In genomic region chr14:34610101-34610500, GRCh38 we compare ENCODE assay signal across 2 cellular contexts.
TF ChIP-seq lines count a peak whose summit lies in the region.

No MANE protein-coding gene starts in this region.

TF ChIP-seq in A549, 52 proteins besides CTCF, POLR2A, EP300 and RAD21 (continued from another document):
- no peak for TF ChIP-seq CHD4 (IDR thresholded peaks at IDR 0.05; ENCODE audit: borderline replicate concordance)
- no peak for TF ChIP-seq HMGXB4 (CRISPR knock-in tag; IDR thresholded peaks at IDR 0.05; ENCODE audit: borderline replicate concordance)
- no peak for TF ChIP-seq CEBPB (IDR thresholded peaks at IDR 0.05)
- TF ChIP-seq CBX2 (IDR thresholded peaks at IDR 0.05; ENCODE audit: borderline replicate concordance, low read depth): no peak
- TF ChIP-seq JUNB (IDR thresholded peaks at IDR 0.05): no peak
- no peak for TF ChIP-seq TFCP2L1 (CRISPR knock-in tag; IDR thresholded peaks at IDR 0.05)
- TF ChIP-seq HOXB5 (CRISPR knock-in tag; IDR thresholded peaks at IDR 0.05): no peak
- no peak for TF ChIP-seq CHD2 (IDR thresholded peaks at IDR 0.05; ENCODE audit: low read length, partially characterized antibody)
- no peak for TF ChIP-seq RFX5 (IDR thresholded peaks at IDR 0.05)
- no peak for TF ChIP-seq BCL3 (IDR thresholded peaks at IDR 0.05)
- TF ChIP-seq MAFK (IDR thresholded peaks at IDR 0.05; ENCODE audit: partially characterized antibody): no peak
- no peak for TF ChIP-seq MAZ (IDR thresholded peaks at IDR 0.05; ENCODE audit: borderline replicate concordance, low read depth, low read length)
- TF ChIP-seq HDAC2 (IDR thresholded peaks at IDR 0.05): no peak
- no peak for TF ChIP-seq POLR2AphosphoS2 (conservative IDR thresholded peaks at IDR 0.05; ENCODE audit: low read length)
- TF ChIP-seq E2F6 (IDR thresholded peaks at IDR 0.05; ENCODE audit: borderline replicate concordance, low read depth): no peak
- no peak for TF ChIP-seq HEYL (CRISPR knock-in tag; IDR thresholded peaks at IDR 0.05)
- TF ChIP-seq ELK1 (IDR thresholded peaks at IDR 0.05; ENCODE audit: low read depth, low read length): no peak

TF ChIP-seq in IMR-90, 13 proteins besides CTCF, POLR2A, EP300 and RAD21 (continued from another document):
- TF ChIP-seq MAZ (IDR thresholded peaks at IDR 0.05; ENCODE audit: borderline replicate concordance, low read depth, low read length) (no peak), SMC3 (IDR thresholded peaks at IDR 0.05; ENCODE audit: low read depth, low read length) (no peak), ELK1 (IDR thresholded peaks at IDR 0.05; ENCODE audit: borderline replicate concordance, low read depth, low read length) (no peak), CHD1 (IDR thresholded peaks at IDR 0.05; ENCODE audit: low read depth, low read length) (no peak), FOS (IDR thresholded peaks at IDR 0.05; ENCODE audit: low read depth, low read length) (no peak), MAFK (IDR thresholded peaks at IDR 0.05; ENCODE audit: low read depth, low read length) (no peak), BHLHE40 (IDR thresholded peaks at IDR 0.05; ENCODE audit: low read depth, low read length) (no peak)
